Comparison of ENCODE assay signal across 24 cellular contexts in the genomic region with DNA sequence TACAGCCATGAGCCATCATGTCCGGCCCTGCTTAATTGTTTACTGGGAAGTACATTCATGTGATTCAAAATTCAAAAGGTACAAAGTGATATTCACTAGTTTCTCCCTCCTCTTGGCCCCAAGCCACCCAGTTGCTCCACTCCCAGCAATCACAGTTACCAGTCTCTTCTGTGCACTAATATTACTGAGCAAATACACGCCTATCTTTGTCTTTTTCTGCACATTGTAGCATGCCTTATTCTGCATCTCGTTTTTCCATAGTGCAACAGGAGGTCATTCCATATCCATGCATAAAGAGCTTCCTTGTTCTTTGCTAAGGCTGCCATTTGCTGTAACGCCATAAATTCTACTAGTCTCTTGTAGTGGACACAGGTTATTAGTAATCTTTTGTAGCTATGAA. TPM values are rescaled to one million over a fixed set of nuclear protein-coding genes. Genes with fewer than 3 reads are reported as not detected.
DNase-seq lines count a peak whose midpoint lies in the region; ATAC-seq and TF ChIP-seq lines count a peak whose summit lies in the region.
"Had no signal": no experiment of that assay in that cellular context is flagged by ENCODE, and none has a peak within 500 bp of the region (broad histone marks: within the 10 kb centered on the region; RNA-seq: fewer than 3 reads in every experiment).

No MANE protein-coding gene starts in this region.

- WGBS in prostate gland: 40% methylated on average over 4 of the region's 4 CpGs

- H3K27me3 Mint-ChIP-seq in stimulated activated memory B cell treated with anti-CD40 and anti-IgM and Interleukin-4, amounts not matched to agents 10 μg/mL and 1 μg/mL and 100 μg/mL, for 72 hours: peaks cover 75% of the 10 kb centered on the region

- no peak overlapping the region for H3K4me3 Mint-ChIP-seq in stimulated activated memory B cell treated with anti-CD40 and anti-IgM and Interleukin-4, amounts not matched to agents 10 μg/mL and 1 μg/mL and 100 μg/mL, for 72 hours
- H3K4me3 Mint-ChIP-seq: CD8-positive, alpha-beta T cell; IgD-negative memory B cell had no signal

- peaks cover 9% of the 10 kb centered on the region for H3K27me3 ChIP-seq in prostate gland (replicated peaks; ENCODE audit: insufficient read depth)

- H3K27ac Mint-ChIP-seq in stimulated activated memory B cell treated with anti-CD40 and anti-IgM and Interleukin-4, amounts not matched to agents 10 μg/mL and 1 μg/mL and 100 μg/mL, for 72 hours: no peak overlapping the region
- H3K27ac Mint-ChIP-seq: CD8-positive, alpha-beta T cell; IgD-negative memory B cell had no signal

- no peak overlapping the region for H3K27ac ChIP-seq in prostate gland

- H3K36me3 ChIP-seq in prostate gland: no peaks in the 10 kb centered on the region

- no peak for TF ChIP-seq CTCF in epithelial cell of esophagus (IDR thresholded peaks at IDR 0.05; ENCODE audit: insufficient read depth, low read depth, low read length, missing control alignments)
- TF ChIP-seq CTCF in omental fat pad (IDR thresholded peaks at IDR 0.05): no peak
- TF ChIP-seq CTCF in prostate gland (IDR thresholded peaks at IDR 0.05): no peak

- H3K9me3 Mint-ChIP-seq in stimulated activated memory B cell treated with anti-CD40 and anti-IgM and Interleukin-4, amounts not matched to agents 10 μg/mL and 1 μg/mL and 100 μg/mL, for 72 hours: no peaks in the 10 kb centered on the region
- H3K9me3 Mint-ChIP-seq: CD8-positive, alpha-beta T cell; IgD-negative memory B cell had no signal

- DNase-seq in COLO829 (ENCODE audit: low spot score) (peak; percentile 95), NCI-H2196 treated with DMSO at 0.1 percent for 48 hours (lab: John Stamatoyannopoulos, UW; ENCODE audit: unreplicated experiment) (peak; percentile 16), epithelial cell of esophagus (ENCODE audit: low read depth) (peak; percentile 18), omental fat pad (ENCODE audit: low spot score) (no peak), prostate gland (ENCODE audit: low spot score) (no peak)
- DNase-seq: AML-193; C1 segment of cervical spinal cord; Calu3; CD8-positive, alpha-beta T cell; DMS153; H7; Kasumi-1; NCI-H187; NCI-H345; NCI-H524; OCI-M1; SW 1271 had no signal

- H3K36me3 Mint-ChIP-seq in stimulated activated memory B cell treated with anti-CD40 and anti-IgM and Interleukin-4, amounts not matched to agents 10 μg/mL and 1 μg/mL and 100 μg/mL, for 72 hours: no peaks in the 10 kb centered on the region
- H3K36me3 Mint-ChIP-seq: CD8-positive, alpha-beta T cell had no signal

- H3K4me3 ChIP-seq in epithelial cell of esophagus (ENCODE audit: low read length) (no peak overlapping the region), prostate gland (no peak overlapping the region)

- peaks cover 23% of the 10 kb centered on the region for H3K4me1 Mint-ChIP-seq in stimulated activated memory B cell treated with anti-CD40 and anti-IgM and Interleukin-4, amounts not matched to agents 10 μg/mL and 1 μg/mL and 100 μg/mL, for 72 hours

- intact Hi-C loops in prostate gland (cut with DNase I): no loop called here

- TF ChIP-seq POLR2A in prostate gland (IDR thresholded peaks at IDR 0.05): no peak

- no peaks in the 10 kb centered on the region for H3K9me3 ChIP-seq in prostate gland

- H3K4me1 ChIP-seq in prostate gland (replicated peaks): no peaks in the 10 kb centered on the region

- peak; percentile 24 for ATAC-seq in omental fat pad (ENCODE audit: low FRiP score)
- no peak for ATAC-seq in HG03460 (IDR thresholded peaks at IDR 0.05; ENCODE audit: unreplicated experiment)
- no peak for ATAC-seq in stimulated activated memory B cell treated with anti-CD40 and anti-IgM and Interleukin-4, amounts not matched to agents 10 μg/mL and 1 μg/mL and 100 μg/mL, for 72 hours
- ATAC-seq: CD8-positive, alpha-beta T cell; Right ventricle myocardium inferior had no signal

RNA-seq across cellular contexts. Expression of gene ALOX15, which starts 2.2 kb away (rescaled TPM):
- total RNA-seq in omental fat pad (100 to 1,000 TPM in 2 of 4 donors, 10 to 100 TPM in 1, not detected in 1; 24.4 to 379 (median 119) TPM), prostate gland (under 1 TPM; 0.41 to 0.97 TPM)
- total RNA-seq: A172; CD8-positive, alpha-beta T cell; MCF 10A had no signal

RNA-seq across cellular contexts. Expression of gene SMTNL2, which starts 59.3 kb away (rescaled TPM):
- 10 to 100 TPM in 2 of 4 donors, 1 to 10 TPM in 2; 2.8 to 14.2 (median 8.4) TPM for total RNA-seq in omental fat pad
- total RNA-seq in prostate gland: 1 to 10 TPM; 4.6 to 6.3 TPM
- total RNA-seq: Calu3; CD8-positive, alpha-beta T cell; G401; MCF 10A had no signal

Comparison
In these comparisons a context has a peak if more than half of its experiments do, and no peak if none do; other contexts are left out.
1. DNase-seq: peak in COLO829 (single experiment), NCI-H2196 treated with DMSO at 0.1 percent for 48 hours (single experiment) and epithelial cell of esophagus (single experiment); none in omental fat pad (single experiment) and prostate gland (single experiment).